In the genomic region with DNA sequence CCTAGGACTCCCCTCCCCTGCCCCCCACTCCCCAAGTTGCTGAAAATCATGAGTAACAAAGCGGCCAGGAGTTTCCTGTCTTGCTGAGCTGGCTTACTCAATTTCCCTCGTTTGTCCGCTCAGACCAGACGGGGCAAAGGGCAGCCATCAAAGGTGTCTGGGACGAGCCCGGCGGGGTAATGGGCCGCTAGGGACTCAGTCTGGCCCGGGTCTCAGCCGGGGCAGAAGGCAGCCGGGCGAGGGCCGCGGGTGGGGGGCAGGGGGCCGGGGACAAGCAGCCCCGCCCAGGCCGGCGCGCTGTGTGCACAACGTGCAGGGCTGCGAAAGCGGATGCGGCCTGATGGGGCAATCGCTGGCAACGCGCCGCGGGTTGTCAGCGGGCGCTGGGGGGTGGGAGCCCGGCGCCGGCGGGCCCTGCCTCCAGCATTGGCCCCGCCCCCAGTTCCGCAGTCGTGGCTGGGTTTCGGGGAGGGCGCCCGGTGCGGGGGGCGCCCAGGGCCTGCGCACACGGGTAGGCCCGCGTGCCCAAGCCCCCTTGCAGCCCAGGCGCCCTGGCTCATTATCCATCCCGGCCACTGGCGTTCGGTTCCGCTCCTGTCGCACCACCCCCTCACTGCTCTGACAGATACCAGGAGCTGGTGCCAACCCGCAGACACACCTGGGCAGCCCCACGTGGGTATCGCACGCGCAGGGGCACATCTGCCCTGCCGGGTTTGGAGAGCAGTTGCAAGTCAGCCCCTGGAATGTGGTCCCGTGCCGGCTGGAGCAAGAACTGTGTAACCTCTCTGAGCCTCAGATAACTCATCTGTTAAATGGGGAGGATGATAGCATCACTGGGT, we compare ENCODE assay signal across 8 cellular contexts. TPM values are rescaled to one million over a fixed set of nuclear protein-coding genes. Genes with fewer than 3 reads are reported as not detected.
A peak's percentile ranks its signal among the peaks of the same experiment; 100 is the strongest.
DNase-seq lines count a peak whose midpoint lies in the region; ATAC-seq and TF ChIP-seq lines count a peak whose summit lies in the region.

No MANE protein-coding gene starts in this region.

- peak overlapping the region; percentile 90 for H3K56ac ChIP-seq in IMR-90 (ENCODE audit: extremely low read depth, insufficient read depth, low read length)

- no peaks in the 10 kb centered on the region for H3K9me3 ChIP-seq in IMR-90 (ENCODE audit: control insufficient read depth, insufficient read depth, low read length)
- H3K9me3 ChIP-seq in SJCRH30 (replicated peaks): no peaks in the 10 kb centered on the region
- no peaks in the 10 kb centered on the region for H3K9me3 ChIP-seq in testis

- H3K36me3 ChIP-seq in IMR-90 (ENCODE audit: control insufficient read depth, insufficient read depth, low read length) (no peaks in the 10 kb centered on the region), SJCRH30 (no peaks in the 10 kb centered on the region), testis (ENCODE audit: low read depth, missing control alignments) (no peaks in the 10 kb centered on the region)

- peak overlapping the region; percentile 99 for H3K27ac Mint-ChIP-seq in activated naive CD4-positive, alpha-beta T cell treated with anti-CD3 and anti-CD28 coated beads for 36 hours
- H3K27ac Mint-ChIP-seq in osteocyte (ENCODE audit: unreplicated experiment): peak overlapping the region; percentile 100

- H4K8ac ChIP-seq in IMR-90 (ENCODE audit: low read depth in 2 of 2, low read length in 2 of 2): peak overlapping the region; percentile 97

- peak overlapping the region; percentile 99 for H2BK5ac ChIP-seq in IMR-90 (ENCODE audit: low read depth, low read length, poor library complexity, severe bottlenecking)

- POLR2A ChIA-PET in IMR-90 (lab: Charles Lee; ENCODE audit: unreplicated experiment): interaction anchor here (0.6 to 0.7 kb wide), 5 partner anchors 10 to 776 kb away, joined by 5 to 16 read pairs (median 7); partner anchors contain the start of gene DDIT4

- peak overlapping the region; percentile 99 for H3K27ac ChIP-seq in IMR-90 (ENCODE audit: insufficient read depth, low read length)
- H3K27ac ChIP-seq in SJCRH30: peak overlapping the region; percentile 57
- peak overlapping the region; percentile 73 to 78 for H3K27ac ChIP-seq in testis

- H4K5ac ChIP-seq in IMR-90 (ENCODE audit: low read depth, low read length): peak overlapping the region; percentile 92

- H3K9me3 Mint-ChIP-seq in activated naive CD4-positive, alpha-beta T cell treated with anti-CD3 and anti-CD28 coated beads for 36 hours: no peaks in the 10 kb centered on the region
- H3K9me3 Mint-ChIP-seq in osteocyte (ENCODE audit: unreplicated experiment): no peaks in the 10 kb centered on the region

- peak overlapping the region; percentile 87 for H2AK9ac ChIP-seq in IMR-90 (replicated peaks; ENCODE audit: low read depth, low read length, poor library complexity)

- TF ChIP-seq POLR2A in IMR-90 (IDR thresholded peaks at IDR 0.05; ENCODE audit: low read depth, low read length) (peak; percentile 47; the same call in 1 of the 2 replicates), testis (IDR thresholded peaks at IDR 0.05) (no peak)

- H3K27me3 ChIP-seq in IMR-90 (ENCODE audit: control insufficient read depth, insufficient read depth, low read length) (no peaks in the 10 kb centered on the region), SJCRH30 (no peaks in the 10 kb centered on the region), testis (no peaks in the 10 kb centered on the region)

- H3K4me3 ChIP-seq in IMR-90 (ENCODE audit: insufficient read depth, low read depth, low read length): peak overlapping the region; percentile 41
- peak overlapping the region; percentile 58 for H3K4me3 ChIP-seq in SJCRH30
- H3K4me3 ChIP-seq in testis: peak overlapping the region; percentile 31 to 40

- in situ Hi-C loops in IMR-90 (cut with MboI; ENCODE audit: low sequenced_read_pairs): loop anchor here (10.0 kb wide), 1 partner anchor 355 kb away; the partner anchor contains the start of gene CHST3

- H3K4me1 Mint-ChIP-seq in activated naive CD4-positive, alpha-beta T cell treated with anti-CD3 and anti-CD28 coated beads for 36 hours (ENCODE audit: low read depth): peaks cover 79% of the 10 kb centered on the region
- peaks cover 64% of the 10 kb centered on the region for H3K4me1 Mint-ChIP-seq in osteocyte (ENCODE audit: unreplicated experiment)

- peak; percentile 52 for ATAC-seq in GM21526 (IDR thresholded peaks at IDR 0.05; ENCODE audit: low FRiP score, unreplicated experiment)
- ATAC-seq in IMR-90 (ENCODE audit: low read depth): peak; percentile 78

- BruUV-seq in IMR-90 (replicated peaks; lab: Mats Ljungman, UMichigan): no TSS peak

- H2AK5ac ChIP-seq in IMR-90 (ENCODE audit: low read depth, low read length): peak overlapping the region; percentile 100

- peaks cover 10% of the 10 kb centered on the region for H3K36me3 Mint-ChIP-seq in activated naive CD4-positive, alpha-beta T cell treated with anti-CD3 and anti-CD28 coated beads for 36 hours (ENCODE audit: low read depth)
- no peaks in the 10 kb centered on the region for H3K36me3 Mint-ChIP-seq in osteocyte (ENCODE audit: unreplicated experiment)

- H3K27me3 Mint-ChIP-seq in activated naive CD4-positive, alpha-beta T cell treated with anti-CD3 and anti-CD28 coated beads for 36 hours (ENCODE audit: low read depth): no peaks in the 10 kb centered on the region
- no peaks in the 10 kb centered on the region for H3K27me3 Mint-ChIP-seq in osteocyte (ENCODE audit: unreplicated experiment)

- peak overlapping the region; percentile 97 for H3K14ac ChIP-seq in IMR-90 (replicated peaks; ENCODE audit: low read depth, low read length)

- H3K9me1 ChIP-seq in IMR-90 (ENCODE audit: insufficient read depth, low read length): peaks cover 20% of the 10 kb centered on the region

- peak overlapping the region; percentile 72 for H3K4me2 ChIP-seq in IMR-90 (ENCODE audit: low read depth, low read length)

- dilution Hi-C loops in IMR-90 (cut with HindIII; ENCODE audit: low sequenced_read_pairs, unreplicated experiment): no loop called here

- H4K91ac ChIP-seq in IMR-90 (ENCODE audit: insufficient read depth, low read depth, low read length): peak overlapping the region; percentile 97

- H3K4ac ChIP-seq in IMR-90 (ENCODE audit: low read depth, low read length): peak overlapping the region; percentile 100

- H3K4me1 ChIP-seq in IMR-90 (ENCODE audit: control insufficient read depth, insufficient read depth, low read length) (peaks cover 42% of the 10 kb centered on the region), SJCRH30 (peaks cover 23% of the 10 kb centered on the region), testis (peaks cover 54% of the 10 kb centered on the region)

- peak overlapping the region; percentile 86 for H3K4me3 Mint-ChIP-seq in activated naive CD4-positive, alpha-beta T cell treated with anti-CD3 and anti-CD28 coated beads for 36 hours
- H3K4me3 Mint-ChIP-seq in osteocyte (ENCODE audit: unreplicated experiment): peak overlapping the region; percentile 38

- CTCF ChIA-PET in IMR-90 (lab: Yijun Ruan, JAX): interaction anchor here (0.5 to 1.1 kb wide), 2 partner anchors 46 to 152 kb away, joined by 3 read pairs; partner anchors contain the start of gene DDIT4
- CTCF ChIA-PET in activated naive CD4-positive, alpha-beta T cell treated with anti-CD3 and anti-CD28 coated beads for 36 hours (lab: Charles Lee): interaction anchor here (0.7 to 2.6 kb wide), 10 partner anchors 8 to 59 kb away, joined by 3 to 9 read pairs (median 5); no protein-coding TSS in a partner anchor

- peak overlapping the region; percentile 80; the same call in 2 of the 3 replicates for H2BK15ac ChIP-seq in IMR-90 (ENCODE audit: low read depth, low read length)

- peak; percentile 86 for DNase-seq in DMS53 treated with DMSO at 0.1 percent for 48 hours (lab: John Stamatoyannopoulos, UW; ENCODE audit: unreplicated experiment)
- DNase-seq in IMR-90: peak; percentile 89
- DNase-seq in SJCRH30: peak; percentile 77 to 81
- peak; percentile 94 for DNase-seq in activated naive CD4-positive, alpha-beta T cell treated with anti-CD3 and anti-CD28 coated beads for 36 hours
- peak; percentile 89 for DNase-seq in germinal center (ENCODE audit: low spot score)
- DNase-seq in osteocyte (ENCODE audit: extremely low spot score, unreplicated experiment): peak; percentile 94
- DNase-seq in testis: peak; percentile 86

- peak overlapping the region; percentile 85 for H3K9ac ChIP-seq in IMR-90 (ENCODE audit: low read depth, low read length)

- peak overlapping the region; percentile 95 for H2BK20ac ChIP-seq in IMR-90 (ENCODE audit: low read depth, low read length)

- H3K18ac ChIP-seq in IMR-90 (ENCODE audit: low read depth, low read length): peak overlapping the region; percentile 92

- TF ChIP-seq CTCF in IMR-90 (conservative IDR thresholded peaks at IDR 0.05; ENCODE audit: low read depth, low read length): no peak
- no peak for TF ChIP-seq CTCF in osteocyte (IDR thresholded peaks at IDR 0.05)
- TF ChIP-seq CTCF in testis (IDR thresholded peaks at IDR 0.05): peak in 1 of 3 experiments; percentile 15

- intact Hi-C loops in IMR-90 (cut with micrococcal nuclease): loop anchor here (1.0 to 2.0 kb wide), 2 partner anchors 21 to 47 kb away; partner anchors contain the start of gene DDIT4
- intact Hi-C loops in activated naive CD4-positive, alpha-beta T cell treated with anti-CD3 and anti-CD28 coated beads for 36 hours (cut with micrococcal nuclease): loop anchor here (1.0 to 2.0 kb wide), 7 partner anchors 13 to 593 kb away; partner anchors contain the start of gene DDIT4
- intact Hi-C loops in testis (cut with DNase I; ENCODE audit: low total_unique reads): no loop called here

- H3K79me1 ChIP-seq in IMR-90 (ENCODE audit: low read depth in 1 of 2, low read length in 2 of 2): peaks cover 0 to 22% of the 10 kb centered on the region in 2 experiments; a peak in 2 of 4 replicates

- WGBS in IMR-90 (ENCODE audit: extremely low coverage in 2 of 2, insufficient read length in 1 of 2), 2 experiments: 3% methylated on average over 25 of the region's 60 CpGs; no CpG with 5 or more reads in 1 of the 2 experiments
- 3 to 4% methylated on average over 13 to 49 of the region's 60 CpGs for WGBS in testis, 2 donors

- peak overlapping the region; percentile 93 for H2AFZ ChIP-seq in IMR-90 (replicated peaks; ENCODE audit: low read length, poor library complexity)

- no peaks in the 10 kb centered on the region for H4K20me1 ChIP-seq in IMR-90 (ENCODE audit: insufficient read depth, low read length)

- peak overlapping the region; percentile 90 for H3K23ac ChIP-seq in IMR-90 (ENCODE audit: low read depth, low read length)

- TF ChIP-seq RAD21 in IMR-90 (IDR thresholded peaks at IDR 0.05; ENCODE audit: low read length): no peak

- peak overlapping the region; percentile 99 for H2BK120ac ChIP-seq in IMR-90 (ENCODE audit: low read depth, low read length)

RNA-seq across cellular contexts. Expression of gene DNAJB12, which starts 35.1 kb away (rescaled TPM):
- total RNA-seq in IMR-90 (2012; rRNA removed): 18.3 and 19.2 TPM in 2 replicates
- 23.1 and 24.0 TPM in 2 replicates for polyA plus RNA-seq in IMR-90 (2012; rRNA removed)
- polyA plus RNA-seq in IMR-90 (2012; cell fraction: cytosol; rRNA removed): 18.5 and 22.8 TPM in 2 replicates
- polyA plus RNA-seq in IMR-90 (2012; cell fraction: nucleus; rRNA removed; ENCODE audit: low replicate concordance): 28.0 and 41.8 TPM in 2 replicates
- total RNA-seq in SJCRH30 (2014; rRNA removed; shearing (Covaris generic)): 20.8 and 22.3 TPM in 2 replicates
- 10 to 100 TPM; 13.7 to 14.1 TPM for total RNA-seq in activated naive CD4-positive, alpha-beta T cell treated with anti-CD3 and anti-CD28 coated beads for 36 hours
- 42.4 and 43.0 TPM in 2 replicates for total RNA-seq in osteocyte
- total RNA-seq in testis: 10 to 100 TPM; 50.3 to 57.6 TPM
- 52.4 TPM for polyA plus RNA-seq in testis (ENCODE audit: insufficient read depth, low read depth, low replicate concordance)

RNA-seq across cellular contexts. Expression of gene DDIT4, which starts 45.9 kb away (rescaled TPM):
- total RNA-seq in IMR-90 (2012; rRNA removed): 108 and 110 TPM in 2 replicates
- polyA plus RNA-seq in IMR-90 (2012; rRNA removed): 31.0 and 59.6 TPM in 2 replicates
- 38.8 and 80.6 TPM in 2 replicates for polyA plus RNA-seq in IMR-90 (2012; cell fraction: cytosol; rRNA removed)
- 80.3 and 93.3 TPM in 2 replicates for polyA plus RNA-seq in IMR-90 (2012; cell fraction: nucleus; rRNA removed; ENCODE audit: low replicate concordance)
- total RNA-seq in SJCRH30 (2014; rRNA removed; shearing (Covaris generic)): 84.5 and 94.2 TPM in 2 replicates
- total RNA-seq in activated naive CD4-positive, alpha-beta T cell treated with anti-CD3 and anti-CD28 coated beads for 36 hours: 100 to 1,000 TPM; 684 to 689 TPM
- total RNA-seq in osteocyte: 288 and 290 TPM in 2 replicates
- 10 to 100 TPM; 69.6 to 94.3 TPM for total RNA-seq in testis
- 46.6 TPM for polyA plus RNA-seq in testis (ENCODE audit: insufficient read depth, low read depth, low replicate concordance)

Comparison
In these comparisons a context has a peak if more than half of its experiments do, and no peak if none do; other contexts are left out.
1. Peak in every context shown above with its lines: DNase-seq, ATAC-seq, H3K4me3 ChIP-seq and H3K27ac ChIP-seq.